ENCODE assay signal across 28 cellular contexts in genomic region chr3:22485943-22486342, GRCh38.
"Had no signal": no experiment of that assay in that cellular context is flagged by ENCODE, and none has a peak within 500 bp of the region (broad histone marks: within the 10 kb centered on the region; RNA-seq: fewer than 3 reads in every experiment).

No MANE protein-coding gene starts in this region.

- H3K4me1 ChIP-seq: SJSA1 had no signal

- H3K9ac ChIP-seq: KMS-11, SK-N-SH had no signal

- H3K36me3 ChIP-seq: SJSA1 had no signal

- H3K9me3 ChIP-seq: SJSA1, SK-N-SH had no signal

- DNase-seq: Karpas-422, MM.1S, NCI-H1092, NCI-H1105, NCI-H1417 treated with DMSO at 0.1 percent for 48 hours, NCI-H1436 treated with DMSO at 0.1 percent for 48 hours, NCI-H1694 treated with DMSO at 0.1 percent for 48 hours, NCI-H187 treated with DMSO at 0.1 percent for 48 hours, NCI-H2029, NCI-H2081, NCI-H2171 treated with DMSO at 0.1 percent for 48 hours, NCI-H2227 treated with DMSO at 0.1 percent for 48 hours, NCI-H345, NCI-H446, NCI-H524, NCI-H526, NCI-H69, NCI-H748 treated with DMSO at 0.1 percent for 48 hours, NCI-H82, PC-9, Right ventricle myocardium superior, SHP77 treated with DMSO at 0.1 percent for 48 hours, SK-N-SH, SW 1271, T-helper 1 cell had no signal

- H3K27me3 ChIP-seq: SJSA1 had no signal

- H2AFZ ChIP-seq: PC-9 had no signal

- H3K4me3 ChIP-seq: PC-9, SJSA1 had no signal

- ATAC-seq: Panc1 had no signal

- H3K27ac ChIP-seq: KMS-11, PC-9, SJSA1 had no signal

- H3K4me2 ChIP-seq: KMS-11, PC-9, SK-N-SH had no signal
